ENCODE assay signal across 32 cellular contexts in the genomic region with DNA sequence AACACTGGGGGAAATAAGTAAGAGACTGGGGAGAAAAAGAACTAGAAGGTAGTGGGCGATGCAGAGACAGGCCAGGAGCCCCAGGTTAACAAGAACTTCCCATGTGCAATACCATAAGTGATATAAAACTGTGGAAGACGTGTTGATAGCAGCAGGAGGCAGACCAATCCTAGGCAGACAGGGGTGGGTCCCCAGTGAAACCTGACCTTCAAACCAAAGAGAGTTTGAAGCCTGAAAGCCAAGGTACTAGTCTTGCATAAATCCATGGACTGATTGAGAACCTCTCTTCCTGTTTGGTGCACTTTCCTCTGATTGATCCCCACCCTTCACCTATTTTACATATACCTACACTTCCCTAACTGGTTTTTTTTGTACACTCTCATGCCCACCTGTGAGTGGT.
"Had no signal": no experiment of that assay in that cellular context is flagged by ENCODE, and none has a peak within 500 bp of the region (broad histone marks: within the 10 kb centered on the region; RNA-seq: fewer than 3 reads in every experiment).

No MANE protein-coding gene starts in this region.

- H3K36me3 ChIP-seq: adrenal gland, brain microvascular endothelial cell had no signal

- FAIRE-seq: astrocyte, TTC549 had no signal

- H3K9me3 ChIP-seq: adrenal gland, body of pancreas had no signal

- ATAC-seq: activated CD8-positive, alpha-beta T cell treated with anti-CD3 and anti-CD28 coated beads for 36 hours; activated naive CD4-positive, alpha-beta T cell treated with anti-CD3 and anti-CD28 coated beads, Interleukin-2, amount 50 U/mL, for 72 hours; activated T-cell treated with anti-CD3 and anti-CD28 coated beads, Interleukin-2, amount 50 U/mL, for 4 hours; activated T-cell treated with anti-CD3 and anti-CD28 coated beads, Interleukin-2, amount 50 U/mL, for 72 hours; activated T-helper 17 cell treated with anti-CD3 and anti-CD28 coated beads, Interleukin-2, amount 50 U/mL, for 72 hours; body of pancreas had no signal

- H3K27ac ChIP-seq: adrenal gland, body of pancreas, brain microvascular endothelial cell, VCaP had no signal

- H3K27me3 ChIP-seq: adrenal gland, body of pancreas, brain microvascular endothelial cell had no signal

- H3K4me1 ChIP-seq: adrenal gland, body of pancreas had no signal

- H3K4me3 ChIP-seq: adrenal gland, body of pancreas had no signal

- DNase-seq: activated B cell treated with CpG ODN at 0.5 μM for 24 hours; activated CD4-positive, alpha-beta memory T cell treated with anti-CD3 and anti-CD28 coated beads for 36 hours; activated CD4-positive, alpha-beta T cell treated with anti-CD3 and anti-CD28 coated beads for 4 hours; activated CD4-positive, alpha-beta T cell treated with anti-CD3 and anti-CD28 coated beads, Interleukin-2, amount 10 ng/mL, durations not matched to agents 24 days and 14 days; activated CD4-positive, alpha-beta T cell treated with anti-CD3 and anti-CD28 coated beads, Interleukin-2, amount 50 U/mL, for 1 hour; activated CD4-positive, alpha-beta T cell treated with anti-CD3 and anti-CD28 coated beads, Interleukin-2, amount 50 U/mL, for 4 hours; activated CD4-positive, CD25-positive, alpha-beta regulatory T cell treated with anti-CD3 and anti-CD28 coated beads, Interleukin-2, amount 50 U/mL, for 72 hours; activated CD8-positive, alpha-beta memory T cell treated with anti-CD3 and anti-CD28 coated beads, Interleukin-2, amount 50 U/mL, for 4 hours; activated CD8-positive, alpha-beta T cell treated with anti-CD3 and anti-CD28 coated beads for 36 hours; activated effector memory CD4-positive, alpha-beta T cell treated with anti-CD3 and anti-CD28 coated beads, Interleukin-2, amount 50 U/mL, for 16 hours; activated gamma-delta T cell treated with Interleukin-2 at 50 U/mL for 16 hours; activated naive CD4-positive, alpha-beta T cell; activated naive CD4-positive, alpha-beta T cell treated with anti-CD3 and anti-CD28 coated beads, Interleukin-2, amount 50 U/mL, for 16 hours; activated naive CD8-positive, alpha-beta T cell treated with anti-CD3 and anti-CD28 coated beads for 36 hours; activated T-cell treated with anti-CD3 and anti-CD28 coated beads for 4 hours; activated T-cell treated with anti-CD3 and anti-CD28 coated beads, Interleukin-2, amount 50 U/mL, for 1 hour; activated T-cell treated with anti-CD3 and anti-CD28 coated beads, Interleukin-2, amount 50 U/mL, for 4 hours; activated T-cell treated with anti-CD3 and anti-CD28 coated beads, Interleukin-2, amount 50 U/mL, for 72 hours; adrenal gland; amniotic stem cell; aorta; body of pancreas; brain microvascular endothelial cell; central memory CD4-positive, alpha-beta T cell; T-helper 1 cell; T-helper 2 cell; T-helper 9 cell had no signal
